ENCODE assay signal across 23 cellular contexts in the genomic region with DNA sequence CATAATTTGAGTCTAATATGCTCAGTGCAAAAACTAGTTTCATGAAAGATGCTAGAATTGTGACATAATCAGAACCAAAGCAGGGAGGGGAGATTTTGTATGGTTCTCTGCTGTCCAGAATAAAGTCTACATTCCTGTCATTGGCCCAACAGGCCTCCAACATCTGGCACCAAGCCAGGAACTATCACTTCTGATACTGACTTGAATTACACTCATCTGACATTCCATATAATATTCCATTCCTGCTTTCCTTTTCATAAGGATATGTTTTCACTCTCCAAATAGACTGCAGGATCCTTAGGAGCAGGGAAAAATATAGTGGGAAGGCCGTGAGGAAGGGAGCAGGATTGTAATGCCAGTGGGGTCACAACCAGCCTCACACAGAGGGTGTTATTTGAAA.
A peak's percentile ranks its signal among the peaks of the same experiment; 100 is the strongest.
DNase-seq lines count a peak whose midpoint lies in the region; ATAC-seq and TF ChIP-seq lines count a peak whose summit lies in the region.
"Had no signal": no experiment of that assay in that cellular context is flagged by ENCODE, and none has a peak within 500 bp of the region (broad histone marks: within the 10 kb centered on the region; RNA-seq: fewer than 3 reads in every experiment).

No MANE protein-coding gene starts in this region.

- no peaks in the 10 kb centered on the region for H3K36me3 Mint-ChIP-seq in nephron progenitor cell (ENCODE audit: low read depth)
- H3K36me3 Mint-ChIP-seq: brain had no signal

- H3K4me3 Mint-ChIP-seq in nephron progenitor cell = no peak overlapping the region
- H3K4me3 Mint-ChIP-seq: activated T-cell treated with anti-CD3 and anti-CD28 coated beads, Interleukin-2, amount 50 U/mL, for 24 hours; B cell; stimulated activated naive CD8-positive, alpha-beta T cell treated with anti-CD3 and anti-CD28 coated beads, Interleukin-15, Interleukin-2, amounts not matched to agents 100 ng/mL and 50 ng/mL, for 24 hours; T-helper 2 cell treated with Interferon-gamma antibody and Interleukin-4, amounts not matched to agents 5 μg/mL and 100 μg/mL, for 36 hours had no signal

- no peak for TF ChIP-seq CTCF in nephron progenitor cell (IDR thresholded peaks at IDR 0.05)

- H3K9me3 Mint-ChIP-seq in nephron progenitor cell = no peaks in the 10 kb centered on the region
- H3K9me3 Mint-ChIP-seq: activated T-cell treated with anti-CD3 and anti-CD28 coated beads, Interleukin-2, amount 50 U/mL, for 24 hours; stimulated activated naive CD8-positive, alpha-beta T cell treated with anti-CD3 and anti-CD28 coated beads, Interleukin-15, Interleukin-2, amounts not matched to agents 100 ng/mL and 50 ng/mL, for 24 hours; T-helper 2 cell treated with Interferon-gamma antibody and Interleukin-4, amounts not matched to agents 5 μg/mL and 100 μg/mL, for 36 hours had no signal

- no peaks in the 10 kb centered on the region for H3K27me3 Mint-ChIP-seq in nephron progenitor cell (ENCODE audit: low read depth, poor library complexity)
- H3K27me3 Mint-ChIP-seq: activated T-cell treated with anti-CD3 and anti-CD28 coated beads, Interleukin-2, amount 50 U/mL, for 24 hours; B cell; stimulated activated naive CD8-positive, alpha-beta T cell treated with anti-CD3 and anti-CD28 coated beads, Interleukin-15, Interleukin-2, amounts not matched to agents 100 ng/mL and 50 ng/mL, for 24 hours had no signal

- DNase-seq in NCI-H2196 (lab: John Stamatoyannopoulos, UW; ENCODE audit: unreplicated experiment) = peak; percentile 5
- no peak for DNase-seq in NCI-H2196 treated with DMSO at 0.1 percent for 48 hours (lab: John Stamatoyannopoulos, UW; ENCODE audit: unreplicated experiment)
- DNase-seq in COLO668 (lab: John Stamatoyannopoulos, UW; ENCODE audit: unreplicated experiment) = peak; percentile 6
- DNase-seq in NCI-H69 (lab: John Stamatoyannopoulos, UW) = peak; percentile 33
- no peak for DNase-seq in nephron progenitor cell
- no peak for DNase-seq in activated effector memory CD4-positive, alpha-beta T cell treated with Interleukin-2 at 50 U/mL for 16 hours
- no peak for DNase-seq in activated CD8-positive, alpha-beta memory T cell treated with anti-CD3 and anti-CD28 coated beads, Interleukin-2, amount 50 U/mL, for 4 hours
- DNase-seq: activated CD4-positive, alpha-beta T cell treated with anti-CD3 and anti-CD28 coated beads for 4 hours; activated T-cell treated with anti-CD3 and anti-CD28 coated beads, Interleukin-2, amount 50 U/mL, for 24 hours; adrenal gland; DMS79; left lung; mesenchymal stem cell; NCI-H146; NCI-H526; nucleus accumbens; OCI-M1 had no signal

- H3K27ac Mint-ChIP-seq in nephron progenitor cell = peak overlapping the region; percentile 61
- H3K27ac Mint-ChIP-seq: activated T-cell treated with anti-CD3 and anti-CD28 coated beads, Interleukin-2, amount 50 U/mL, for 24 hours; B cell; brain; stimulated activated naive CD8-positive, alpha-beta T cell treated with anti-CD3 and anti-CD28 coated beads, Interleukin-15, Interleukin-2, amounts not matched to agents 100 ng/mL and 50 ng/mL, for 24 hours; T-helper 2 cell treated with Interferon-gamma antibody and Interleukin-4, amounts not matched to agents 5 μg/mL and 100 μg/mL, for 36 hours had no signal

- no peak for ATAC-seq in GM19397 (IDR thresholded peaks at IDR 0.05; ENCODE audit: unreplicated experiment)
- ATAC-seq: HCT116, left lung had no signal

- H3K4me1 Mint-ChIP-seq in nephron progenitor cell = peaks cover 50% of the 10 kb centered on the region

Comparison
In these comparisons a context has a peak if more than half of its experiments do, and no peak if none do; other contexts are left out.
1. DNase-seq: peak in NCI-H2196 (single experiment), COLO668 (single experiment) and NCI-H69 (single experiment); none in NCI-H2196 treated with DMSO at 0.1 percent for 48 hours (single experiment), nephron progenitor cell (single experiment), activated effector memory CD4-positive, alpha-beta T cell treated with Interleukin-2 at 50 U/mL for 16 hours (single experiment) and activated CD8-positive, alpha-beta memory T cell treated with anti-CD3 and anti-CD28 coated beads, Interleukin-2, amount 50 U/mL, for 4 hours (single experiment).